In genomic region chr3:37509069-37509468, GRCh38 we compare ENCODE assay signal across 20 cellular contexts. TPM values are rescaled to one million over a fixed set of nuclear protein-coding genes. Genes with fewer than 3 reads are reported as not detected.
DNase-seq lines count a peak whose midpoint lies in the region; ATAC-seq and TF ChIP-seq lines count a peak whose summit lies in the region.
"Had no signal": no experiment of that assay in that cellular context is flagged by ENCODE, and none has a peak within 500 bp of the region (broad histone marks: within the 10 kb centered on the region; RNA-seq: fewer than 3 reads in every experiment).

No MANE protein-coding gene starts in this region.

- H3K27me3 ChIP-seq in SK-N-SH (ENCODE audit: insufficient read depth) (no peaks in the 10 kb centered on the region; the same call in 1 of the 2 replicates), ascending aorta (no peaks in the 10 kb centered on the region), stomach smooth muscle (ENCODE audit: control insufficient read depth in 1 of 2, insufficient read depth in 2 of 2, low read length in 2 of 2) (no peaks in the 10 kb centered on the region)
- H3K27me3 ChIP-seq: SJSA1 had no signal

- CTCF ChIA-PET in SK-N-SH (lab: Yijun Ruan, JAX): interaction anchor here (0.9 to 2.4 kb wide), 2 partner anchors 10 to 55 kb away, joined by 4 to 10 read pairs; no protein-coding TSS in a partner anchor

- peak; percentile 48 to 57 for ATAC-seq in left cardiac atrium
- ATAC-seq in GM19463 (IDR thresholded peaks at IDR 0.05; ENCODE audit: unreplicated experiment): no peak
- ATAC-seq in stimulated activated effector memory CD8-positive, alpha-beta T cell treated with anti-CD3 and anti-CD28 coated beads, Interleukin-12 subunit alpha, Interleukin-12 subunit beta, amount 100 ng/mL, for 72 hours: no peak
- ATAC-seq: K562 had no signal

- no peak overlapping the region for H3K9ac ChIP-seq in SK-N-SH
- H3K9ac ChIP-seq in stomach smooth muscle (ENCODE audit: low read length in 2 of 2): no peak overlapping the region

- H3K27ac Mint-ChIP-seq in stimulated activated effector memory CD8-positive, alpha-beta T cell treated with anti-CD3 and anti-CD28 coated beads, Interleukin-12 subunit alpha, Interleukin-12 subunit beta, amount 100 ng/mL, for 72 hours: no peak overlapping the region
- H3K27ac Mint-ChIP-seq in CD14-positive monocyte: peak overlapping the region in 2 of 7 donors; percentile 22 to 32
- H3K27ac Mint-ChIP-seq: CD4-positive, CD25-positive, alpha-beta regulatory T cell had no signal

- peaks cover 0 to 16% of the 10 kb centered on the region in 2 experiments; a peak in 2 of 4 replicates for H3K4me1 ChIP-seq in SK-N-SH (ENCODE audit: control insufficient read depth in 1 of 2, insufficient read depth in 2 of 2, low read depth in 1 of 2, low read length in 1 of 2)
- peaks cover 22 to 34% of the 10 kb centered on the region in 2 donors for H3K4me1 ChIP-seq in ascending aorta
- H3K4me1 ChIP-seq in stomach smooth muscle (ENCODE audit: control insufficient read depth, insufficient read depth, low read length): peaks cover 12% of the 10 kb centered on the region
- H3K4me1 ChIP-seq: SJSA1 had no signal

- DNase-seq in SK-N-SH: no peak
- DNase-seq in ascending aorta (ENCODE audit: low spot score in 2 of 2): no peak
- DNase-seq in left cardiac atrium: no peak
- no peak for DNase-seq in stimulated activated effector memory CD8-positive, alpha-beta T cell treated with anti-CD3 and anti-CD28 coated beads, Interleukin-12 subunit alpha, Interleukin-12 subunit beta, amount 100 ng/mL, for 72 hours (ENCODE audit: low spot score in 2 of 2)
- DNase-seq in HT-29 (ENCODE audit: low spot score): no peak
- DNase-seq in CD14-positive monocyte (ENCODE audit: low spot score): no peak
- DNase-seq: AML-193; Caco-2; CD4-positive, CD25-positive, alpha-beta regulatory T cell; DMS153; HCEC 1CT; NCI-H187 treated with DMSO at 0.1 percent for 48 hours; NCI-H345; NCI-H526; OCI-M1; RPMI8226 had no signal

- H4K20me1 ChIP-seq in SK-N-SH (ENCODE audit: insufficient read depth): no peaks in the 10 kb centered on the region

- H3K27ac ChIP-seq in SK-N-SH (ENCODE audit: low read depth in 2 of 2, low read length in 1 of 2): peak overlapping the region in 1 of 2 experiments; percentile 47; a peak in 1 of 4 replicates
- peak overlapping the region; percentile 61 to 93 for H3K27ac ChIP-seq in ascending aorta
- H3K27ac ChIP-seq in stomach smooth muscle (ENCODE audit: low read length): peak overlapping the region; percentile 3
- H3K27ac ChIP-seq: SJSA1 had no signal

- H3K36me3 ChIP-seq in SK-N-SH (replicated peaks in 1 of 2; ENCODE audit: control insufficient read depth in 1 of 2, insufficient read depth in 2 of 2, low read length in 1 of 2) (peaks cover 0 to 2% of the 10 kb centered on the region in 2 experiments), ascending aorta (peaks cover 36 to 47% of the 10 kb centered on the region in 2 donors), stomach smooth muscle (ENCODE audit: control insufficient read depth in 2 of 2, insufficient read depth in 2 of 2, low read length in 2 of 2) (peaks cover 26 to 37% of the 10 kb centered on the region in 2 donors)
- H3K36me3 ChIP-seq: SJSA1 had no signal

- TF ChIP-seq RAD21 in SK-N-SH (IDR thresholded peaks at IDR 0.05; ENCODE audit: low read length): no peak; the same call in 1 of the 2 replicates

- H3K9me3 Mint-ChIP-seq in stimulated activated effector memory CD8-positive, alpha-beta T cell treated with anti-CD3 and anti-CD28 coated beads, Interleukin-12 subunit alpha, Interleukin-12 subunit beta, amount 100 ng/mL, for 72 hours: no peaks in the 10 kb centered on the region
- peaks cover 0 to 3% (median 0%) of the 10 kb centered on the region in 7 donors for H3K9me3 Mint-ChIP-seq in CD14-positive monocyte

- no peak overlapping the region for H3K4me3 Mint-ChIP-seq in stimulated activated effector memory CD8-positive, alpha-beta T cell treated with anti-CD3 and anti-CD28 coated beads, Interleukin-12 subunit alpha, Interleukin-12 subunit beta, amount 100 ng/mL, for 72 hours
- no peak overlapping the region for H3K4me3 Mint-ChIP-seq in CD14-positive monocyte
- H3K4me3 Mint-ChIP-seq: CD4-positive, CD25-positive, alpha-beta regulatory T cell had no signal

- H3K4me1 Mint-ChIP-seq in stimulated activated effector memory CD8-positive, alpha-beta T cell treated with anti-CD3 and anti-CD28 coated beads, Interleukin-12 subunit alpha, Interleukin-12 subunit beta, amount 100 ng/mL, for 72 hours: no peaks in the 10 kb centered on the region
- H3K4me1 Mint-ChIP-seq in CD14-positive monocyte: peaks cover 23% of the 10 kb centered on the region
- H3K4me1 Mint-ChIP-seq: CD4-positive, CD25-positive, alpha-beta regulatory T cell had no signal

- H3K79me2 ChIP-seq in SK-N-SH (ENCODE audit: insufficient read depth): no peaks in the 10 kb centered on the region

- H3F3A ChIP-seq in SK-N-SH (replicated peaks; ENCODE audit: insufficient read depth): no peaks in the 10 kb centered on the region

- H3K4me2 ChIP-seq in SK-N-SH: no peak overlapping the region

- H3K4me3 ChIP-seq in SK-N-SH (ENCODE audit: low read depth in 2 of 2, low read length in 1 of 2) (no peak overlapping the region), ascending aorta (peak overlapping the region in 1 of 2 donors; percentile 4), stomach smooth muscle (ENCODE audit: low read length in 2 of 2) (no peak overlapping the region)
- H3K4me3 ChIP-seq: K562, SJSA1 had no signal

- H2AFZ ChIP-seq in SK-N-SH (ENCODE audit: low read depth): no peak overlapping the region

- no peaks in the 10 kb centered on the region for H3K36me3 Mint-ChIP-seq in stimulated activated effector memory CD8-positive, alpha-beta T cell treated with anti-CD3 and anti-CD28 coated beads, Interleukin-12 subunit alpha, Interleukin-12 subunit beta, amount 100 ng/mL, for 72 hours
- H3K36me3 Mint-ChIP-seq in CD14-positive monocyte: peaks cover 0 to 2% of the 10 kb centered on the region in 2 donors
- H3K36me3 Mint-ChIP-seq: CD4-positive, CD25-positive, alpha-beta regulatory T cell had no signal

- H3K9me2 ChIP-seq in SK-N-SH: no peaks in the 10 kb centered on the region

- TF ChIP-seq CTCF in SK-N-SH (IDR thresholded peaks at IDR 0.05) (no peak), ascending aorta (IDR thresholded peaks at IDR 0.05) (no peak), CD14-positive monocyte (IDR thresholded peaks at IDR 0.05) (no peak)

- POLR2A ChIA-PET in SK-N-SH (lab: Yijun Ruan, JAX): interaction anchor here (0.7 kb wide), 1 partner anchor 12 kb away, joined by 3 read pairs; no protein-coding TSS in a partner anchor

- peak in 1 of 2 experiments; percentile 72; a peak in 1 of 4 replicates for TF ChIP-seq EP300 in SK-N-SH (IDR thresholded peaks at IDR 0.05; ENCODE audit: borderline replicate concordance in 1 of 2, low read depth in 1 of 2, low read length in 1 of 2)

- H3K27me3 Mint-ChIP-seq in CD14-positive monocyte (ENCODE audit: low read depth in 3 of 3): peaks cover 0 to 4% (median 2%) of the 10 kb centered on the region in 3 donors

- H3K9me3 ChIP-seq in SK-N-SH (no peaks in the 10 kb centered on the region), ascending aorta (no peaks in the 10 kb centered on the region), stomach smooth muscle (ENCODE audit: control insufficient read depth in 2 of 2, low read length in 2 of 2) (no peaks in the 10 kb centered on the region)
- H3K9me3 ChIP-seq: Caco-2, SJSA1 had no signal

- intact Hi-C loops in ascending aorta (cut with DNase I): no loop called here
- intact Hi-C loops in left cardiac atrium (cut with DNase I): no loop called here
- intact Hi-C loops in CD14-positive monocyte (cut with micrococcal nuclease): no loop called here

TF ChIP-seq in SK-N-SH, 30 proteins besides CTCF, POLR2A, EP300 and RAD21:
- TF ChIP-seq FOXJ3 (CRISPR knock-in tag; IDR thresholded peaks at IDR 0.05): peak; percentile 52
- TF ChIP-seq RCOR1 (IDR thresholded peaks at IDR 0.05; ENCODE audit: low read length): peak; percentile 92
- TF ChIP-seq GATA2 (CRISPR knock-in tag; IDR thresholded peaks at IDR 0.05): peak; percentile 71
- TF ChIP-seq RXRA (IDR thresholded peaks at IDR 0.05; ENCODE audit: borderline replicate concordance, low read depth): no peak
- TF ChIP-seq MXI1 (IDR thresholded peaks at IDR 0.05; ENCODE audit: low read depth, low read length): peak; percentile 36; the same call in 1 of the 2 replicates

RNA-seq across cellular contexts. Expression of gene ITGA9, which starts 57.1 kb away (rescaled TPM):
- polyA plus RNA-seq in SK-N-SH (2012; rRNA removed) (0.08 and 0.28 TPM in 2 replicates), CD14-positive monocyte (under 1 TPM; 0.05 to 0.15 TPM)
- polyA plus RNA-seq in SK-N-SH (2012; cell fraction: cytosol; rRNA removed): 0.27 and 0.55 TPM in 2 replicates
- polyA plus RNA-seq in SK-N-SH (2012; cell fraction: nucleus; rRNA removed): 0.11 and 0.43 TPM in 2 replicates
- total RNA-seq in ascending aorta (56.5 TPM), left cardiac atrium (10 to 100 TPM; 11.1 to 29.1 TPM)
- total RNA-seq in HT-29 (2014; rRNA removed; shearing (Covaris generic)): not detected in 2 replicates
- polyA plus RNA-seq: CD4-positive, CD25-positive, alpha-beta regulatory T cell had no signal

Comparison
In these comparisons a context has a peak if more than half of its experiments do, and no peak if none do; other contexts are left out.
1. ATAC-seq: peak in left cardiac atrium (2 of 2); none in GM19463 (single experiment) and stimulated activated effector memory CD8-positive, alpha-beta T cell treated with anti-CD3 and anti-CD28 coated beads, Interleukin-12 subunit alpha, Interleukin-12 subunit beta, amount 100 ng/mL, for 72 hours (single experiment).
2. RNA of gene ITGA9, which starts 57.1 kb away (total RNA-seq): 56.5 TPM in ascending aorta (single experiment) and 11.1 to 29.1 TPM in left cardiac atrium; not detected in HT-29; every median in the first group is over 10 times any median in the second.